Comparison of ENCODE assay signal across 8 cellular contexts in the genomic region with DNA sequence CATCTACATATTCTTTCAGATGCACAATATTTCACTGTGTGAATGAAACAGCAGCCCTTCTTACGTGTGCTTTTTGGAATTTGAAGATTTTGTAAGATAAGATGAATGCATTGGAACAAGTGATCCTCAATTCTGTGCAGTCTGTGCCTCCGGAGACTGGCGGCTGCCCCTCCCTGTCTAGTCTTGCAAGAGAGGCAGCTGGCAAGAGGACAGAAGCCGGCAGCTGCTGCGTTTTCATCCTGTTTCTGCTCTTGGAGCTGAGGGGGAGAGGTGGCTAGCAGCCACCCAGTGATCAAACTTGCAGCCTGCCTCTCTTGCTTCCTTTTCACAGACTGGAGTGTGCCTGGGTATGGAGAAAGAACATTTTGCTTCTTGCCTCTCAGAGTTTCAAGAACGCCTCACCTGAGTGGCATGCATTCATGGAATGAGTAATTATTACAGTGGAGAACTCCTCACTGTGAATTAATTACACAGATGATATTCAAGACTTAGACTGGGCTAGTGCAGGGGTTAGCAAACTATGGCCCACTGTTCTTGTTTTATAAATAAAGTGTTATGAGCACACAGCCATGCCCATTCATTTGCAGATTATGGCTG.
DNase-seq lines count a peak whose midpoint lies in the region; ATAC-seq and TF ChIP-seq lines count a peak whose summit lies in the region.
"Not testable (repeated sequence)": the region's sequence is repeated elsewhere in the genome, so short reads cannot be mapped to it uniquely, and the experiment has no call there.

No MANE protein-coding gene starts in this region.

- intact Hi-C loops in Right ventricle myocardium superior (cut with DNase I); left cardiac atrium (cut with DNase I); left colon (cut with DNase I, micrococcal nuclease); lower lobe of right lung (cut with DNase I); psoas muscle (cut with DNase I); upper lobe of right lung (cut with DNase I): not testable (repeated sequence)

- H3K9me3 ChIP-seq in lower lobe of right lung, psoas muscle, upper lobe of right lung: not testable (repeated sequence)

- H3K36me3 ChIP-seq in lower lobe of right lung; psoas muscle (ENCODE audit: insufficient read depth in 1 of 2, low read depth in 1 of 2); upper lobe of right lung: not testable (repeated sequence)

- not testable (repeated sequence) for TF ChIP-seq CTCF in foreskin keratinocyte (conservative IDR thresholded peaks at IDR 0.05); lower lobe of right lung (IDR thresholded peaks at IDR 0.05); psoas muscle (IDR thresholded peaks at IDR 0.05); upper lobe of right lung (IDR thresholded peaks at IDR 0.05)

- WGBS in psoas muscle, 3 donors = no CpG with 5 or more reads among the region's 6 CpGs

- not testable (repeated sequence) for H3K4me3 ChIP-seq in lower lobe of right lung, psoas muscle, upper lobe of right lung

- not testable (repeated sequence) for H3K27ac ChIP-seq in foreskin keratinocyte, lower lobe of right lung, psoas muscle, upper lobe of right lung

- ATAC-seq in SK-N-SH treated with all-trans-retinoic acid at 6 μM for 48 hours (peak; percentile 90), foreskin keratinocyte (peak; percentile 89), Right ventricle myocardium superior (ENCODE audit: poor library complexity) (peak; percentile 92), left cardiac atrium (peak; percentile 67 to 92), left colon (peak; percentile 58), lower lobe of right lung (peak; percentile 67 to 71), psoas muscle (peak; percentile 44 to 67 (median 58)), upper lobe of right lung (peak; percentile 80)

- H3K27me3 ChIP-seq in foreskin keratinocyte; lower lobe of right lung (ENCODE audit: low read depth); psoas muscle (ENCODE audit: insufficient read depth in 3 of 3, low read length in 2 of 3); upper lobe of right lung: not testable (repeated sequence)

- not testable (repeated sequence) for DNase-seq in foreskin keratinocyte, Right ventricle myocardium superior, left cardiac atrium, left colon, lower lobe of right lung, psoas muscle, upper lobe of right lung

- not testable (repeated sequence) for H3K4me1 ChIP-seq in foreskin keratinocyte, lower lobe of right lung, psoas muscle, upper lobe of right lung
